ENCODE assay signal across 9 cellular contexts in the genomic region with DNA sequence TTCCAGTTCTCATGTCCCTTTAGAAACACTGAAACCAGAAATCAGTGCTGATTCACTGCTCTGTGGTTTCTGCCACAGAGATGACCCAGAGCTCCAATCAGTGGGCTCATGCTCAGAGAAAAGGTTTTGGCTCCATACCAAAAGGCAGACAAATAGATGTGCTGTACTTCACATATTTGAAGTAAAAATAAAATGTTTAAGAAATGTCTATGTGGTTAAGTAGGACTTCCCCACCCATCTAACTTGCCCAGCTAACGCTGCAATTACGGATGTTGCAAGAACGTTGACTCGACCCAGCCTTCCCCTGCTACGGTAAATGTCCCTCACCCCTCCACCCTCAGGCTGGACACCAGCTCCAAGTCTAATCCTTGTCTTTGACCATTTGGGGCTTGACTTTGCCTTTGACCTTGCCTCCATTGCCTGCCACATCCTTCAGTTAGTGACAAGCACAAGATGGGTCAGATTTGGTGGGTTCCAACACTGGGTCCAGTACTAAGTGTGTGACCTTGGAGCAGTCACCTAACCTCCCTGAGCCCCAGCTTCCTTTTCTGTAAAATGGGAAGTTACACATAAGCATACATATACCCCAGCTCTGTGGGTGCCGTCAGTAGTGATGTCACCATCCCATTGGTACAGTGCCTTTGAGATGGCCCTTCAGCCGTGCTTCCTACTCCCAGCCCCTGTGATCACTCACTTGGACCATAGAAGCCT.
DNase-seq lines count a peak whose midpoint lies in the region; ATAC-seq and TF ChIP-seq lines count a peak whose summit lies in the region.
"Had no signal": no experiment of that assay in that cellular context is flagged by ENCODE, and none has a peak within 500 bp of the region (broad histone marks: within the 10 kb centered on the region; RNA-seq: fewer than 3 reads in every experiment).

No MANE protein-coding gene starts in this region.

- H3K4me3 ChIP-seq in astrocyte of the cerebellum (ENCODE audit: low read depth, low read length), result no peak overlapping the region

- ATAC-seq in activated CD4-positive, CD25-positive, alpha-beta regulatory T cell treated with anti-CD3 and anti-CD28 coated beads, Interleukin-2, amount 50 U/mL, for 24 hours, result no peak
- ATAC-seq in GM21367 (IDR thresholded peaks at IDR 0.05; ENCODE audit: unreplicated experiment), result no peak
- no peak for ATAC-seq in HG02678 (IDR thresholded peaks at IDR 0.05; ENCODE audit: unreplicated experiment)

- DNase-seq in SKM-1 treated with dmso at 0.1 percent for 144 hours (lab: John Stamatoyannopoulos, UW; ENCODE audit: unreplicated experiment), result peak; percentile 30
- DNase-seq in SKM-1 (lab: John Stamatoyannopoulos, UW; ENCODE audit: unreplicated experiment), result no peak
- peak; percentile 95 for DNase-seq in astrocyte of the cerebellum (ENCODE audit: low read depth)
- DNase-seq in kidney glomerular epithelial cell (lab: John Stamatoyannopoulos, UW), result peak; percentile 98
- DNase-seq in activated CD4-positive, alpha-beta T cell treated with anti-CD3 and anti-CD28 coated beads, Interleukin-2, amount 50 U/mL, for 48 hours, result no peak
- DNase-seq: CD4-positive, alpha-beta T cell had no signal

- in situ Hi-C loops in astrocyte of the cerebellum (cut with HindIII; ENCODE audit: low sequenced_read_pairs), result no loop called here

- TF ChIP-seq CTCF in astrocyte of the cerebellum (IDR thresholded peaks at IDR 0.05; ENCODE audit: low read depth, low read length, missing control alignments), result no peak

Comparison
In these comparisons a context has a peak if more than half of its experiments do, and no peak if none do; other contexts are left out.
1. DNase-seq: peak in SKM-1 treated with dmso at 0.1 percent for 144 hours (single experiment), astrocyte of the cerebellum (single experiment) and kidney glomerular epithelial cell (single experiment); none in SKM-1 (single experiment) and activated CD4-positive, alpha-beta T cell treated with anti-CD3 and anti-CD28 coated beads, Interleukin-2, amount 50 U/mL, for 48 hours (0 of 2).